In genomic region chr17:75289832-75290337, GRCh38 we compare ENCODE assay signal across 8 cellular contexts. TPM values are rescaled to one million over a fixed set of nuclear protein-coding genes. Genes with fewer than 3 reads are reported as not detected.
A peak's percentile ranks its signal among the peaks of the same experiment; 100 is the strongest.
DNase-seq lines count a peak whose midpoint lies in the region; ATAC-seq and TF ChIP-seq lines count a peak whose summit lies in the region.

No MANE protein-coding gene starts in this region.

- no peaks in the 10 kb centered on the region for H3K9me3 ChIP-seq in HUES6 (ENCODE audit: control insufficient read depth, insufficient read depth, low read depth, low read length)
- no peaks in the 10 kb centered on the region for H3K9me3 ChIP-seq in left lung

- H3K4me1 ChIP-seq in HUES6 (ENCODE audit: control insufficient read depth, insufficient read depth, low read length) (0 out of 2 replicates have a peak, but pooled peaks cover 4% of the 10 kb centered on the region), left lung (peaks cover 3 to 54% of the 10 kb centered on the region in 2 donors)

- H3K9ac ChIP-seq in HUES6 (ENCODE audit: low read length), result peak overlapping the region; percentile 39

- no peaks in the 10 kb centered on the region; the same call in 1 of the 2 replicates for H3K27me3 ChIP-seq in HUES6 (ENCODE audit: control insufficient read depth, insufficient read depth, low read length)
- H3K27me3 ChIP-seq in left lung, result no peaks in the 10 kb centered on the region

- intact Hi-C loops in left lung (cut with DNase I), result no loop called here

- H3K27ac ChIP-seq in HUES6 (ENCODE audit: low read depth, low read length), result no peak overlapping the region
- peak overlapping the region; percentile 83 for H3K27ac ChIP-seq in caudate nucleus (ENCODE audit: low read depth, low read length)
- peak overlapping the region; percentile 93 to 99 for H3K27ac ChIP-seq in left lung

- H3K4me3 ChIP-seq in HUES6 (ENCODE audit: low read depth, low read length) (peak overlapping the region; percentile 89), left lung (peak overlapping the region; percentile 72 to 86)

- DNase-seq in activated gamma-delta T cell treated with Interleukin-2 at 50 U/mL for 16 hours (peak; percentile 43), activated gamma-delta T cell (lab: John Stamatoyannopoulos, UW) (no peak), T-helper 22 cell (ENCODE audit: low read depth) (peak; percentile 62), caudate nucleus (lab: John Stamatoyannopoulos, UW) (peak in 23 of 61 donors; percentile 25 to 84 (median 54)), left lung (peak in 1 of 2 donors; percentile 80)
- DNase-seq in stimulated activated CD4-positive, alpha-beta T cell treated with anti-CD3 and anti-CD28 coated beads, Interleukin-4, amount 100 ng/mL, for 48 hours (ENCODE audit: low read depth in 2 of 2), result peak; percentile 30 to 57

- ATAC-seq in left lung (peak; percentile 43), HG02763 (IDR thresholded peaks at IDR 0.05; ENCODE audit: unreplicated experiment) (no peak)

- no peak for TF ChIP-seq CTCF in left lung (IDR thresholded peaks at IDR 0.05)

- peaks cover 15% of the 10 kb centered on the region for H3K36me3 ChIP-seq in HUES6 (ENCODE audit: control insufficient read depth, insufficient read depth, low read length)
- H3K36me3 ChIP-seq in left lung, result peaks cover 0 to 19% of the 10 kb centered on the region in 2 donors

RNA-seq across cellular contexts. Expression of gene SLC25A19, which starts 0.7 kb away (rescaled TPM):
- 10 to 100 TPM; 17.7 to 29.7 TPM for total RNA-seq in left lung

RNA-seq across cellular contexts. Expression of gene MIF4GD, which starts 18.9 kb away (rescaled TPM):
- total RNA-seq in left lung, result 10 to 100 TPM; 22.6 to 25.4 TPM

RNA-seq across cellular contexts. Expression of gene MRPS7, which starts 28.2 kb away (rescaled TPM):
- 10 to 100 TPM; 41.0 to 41.6 TPM for total RNA-seq in left lung

RNA-seq across cellular contexts. Expression of gene GGA3, which starts 28.5 kb away (rescaled TPM):
- total RNA-seq in left lung, result 10 to 100 TPM; 46.2 to 54.7 TPM
